Comparison of ENCODE assay signal across 17 cellular contexts in the genomic region with DNA sequence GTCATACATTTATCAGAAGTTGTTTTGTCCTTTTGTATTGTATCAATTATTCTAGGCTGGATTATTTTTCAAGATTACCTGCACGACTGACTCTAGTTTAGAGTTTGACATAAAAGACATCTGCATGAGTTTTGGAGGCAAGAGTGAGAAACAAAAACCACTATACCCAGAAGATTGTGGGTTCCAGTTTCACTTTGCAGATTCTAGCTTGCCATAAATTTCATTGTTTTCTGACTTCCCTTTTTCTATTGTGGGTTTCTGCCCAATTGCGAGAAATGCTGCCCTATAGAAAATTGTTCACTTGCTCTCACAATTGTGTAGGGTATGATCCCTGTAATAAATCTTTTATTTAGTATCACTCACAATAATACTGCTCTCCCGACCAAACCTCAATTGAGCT.
DNase-seq lines count a peak whose midpoint lies in the region; ATAC-seq lines count a peak whose summit lies in the region.
"Had no signal": no experiment of that assay in that cellular context is flagged by ENCODE, and none has a peak within 500 bp of the region (broad histone marks: within the 10 kb centered on the region; RNA-seq: fewer than 3 reads in every experiment).

No MANE protein-coding gene starts in this region.

- no peaks in the 10 kb centered on the region for H3K27me3 ChIP-seq in BLaER1 treated with 17β-estradiol and CSF1 and Interleukin-3, amounts not matched to agents 10 nM and 100 nM

- H3K4me2 ChIP-seq in BLaER1 treated with 17β-estradiol and CSF1 and Interleukin-3, amounts not matched to agents 10 nM and 100 nM = peak overlapping the region in 7 of 11 experiments; percentile 13 to 62 (median 39); a peak in 9 of 22 replicates

- H3K36me3 ChIP-seq in BLaER1 treated with 17β-estradiol and CSF1 and Interleukin-3, amounts not matched to agents 10 nM and 100 nM = no peaks in the 10 kb centered on the region
- H3K36me3 ChIP-seq: lower lobe of right lung had no signal

- peaks cover 0 to 9% (median 6%) of the 10 kb centered on the region in 10 experiments; a peak in 8 of 20 replicates for H3K4me1 ChIP-seq in BLaER1 treated with 17β-estradiol and CSF1 and Interleukin-3, amounts not matched to agents 10 nM and 100 nM
- H3K4me1 ChIP-seq: lower lobe of right lung had no signal

- H3K27ac ChIP-seq in BLaER1 treated with 17β-estradiol and CSF1 and Interleukin-3, amounts not matched to agents 10 nM and 100 nM = no peak overlapping the region
- H3K27ac ChIP-seq: lower lobe of right lung had no signal

- H4K20me1 ChIP-seq in BLaER1 treated with 17β-estradiol and CSF1 and Interleukin-3, amounts not matched to agents 10 nM and 100 nM = no peaks in the 10 kb centered on the region

- DNase-seq in NOMO-1 treated with dmso at 0.1 percent for 144 hours (lab: John Stamatoyannopoulos, UW; ENCODE audit: unreplicated experiment) = peak; percentile 61
- no peak for DNase-seq in NCI-H187 (lab: John Stamatoyannopoulos, UW)
- DNase-seq in Right ventricle myocardium inferior (ENCODE audit: missing footprints) = no peak
- DNase-seq: activated CD4-positive, alpha-beta T cell treated with anti-CD3 and anti-CD28 coated beads, Interleukin-2, amount 50 U/mL, for 4 hours; amniotic stem cell; Calu3; dermis blood vessel endothelial cell; lower lobe of right lung; NCI-H1436; NCI-H748 treated with DMSO at 0.1 percent for 48 hours; stimulated activated CD4-positive, alpha-beta T cell treated with anti-CD3 and anti-CD28 coated beads, Interleukin-12 subunit alpha, Interleukin-12 subunit beta, amount 100 ng/mL, for 4 hours; stimulated activated CD8-positive, alpha-beta memory T cell treated with anti-CD3 and anti-CD28 coated beads, Interleukin-4, amount 100 ng/mL, for 48 hours had no signal

- intact Hi-C loops in Right ventricle myocardium inferior (cut with DNase I) = no loop called here

- no peak overlapping the region for H3K4me3 ChIP-seq in BLaER1 treated with 17β-estradiol and CSF1 and Interleukin-3, amounts not matched to agents 10 nM and 100 nM
- H3K4me3 ChIP-seq: lower lobe of right lung had no signal

- no peaks in the 10 kb centered on the region for H3K9me3 ChIP-seq in BLaER1 treated with 17β-estradiol and CSF1 and Interleukin-3, amounts not matched to agents 10 nM and 100 nM (replicated peaks in 1 of 11)
- H3K9me3 ChIP-seq: lower lobe of right lung had no signal

- H3K9ac ChIP-seq in BLaER1 treated with 17β-estradiol and CSF1 and Interleukin-3, amounts not matched to agents 10 nM and 100 nM = no peak overlapping the region

- ATAC-seq in GM21529 (IDR thresholded peaks at IDR 0.05; ENCODE audit: unreplicated experiment) (peak; percentile 48), HG03457 (IDR thresholded peaks at IDR 0.05; ENCODE audit: unreplicated experiment) (peak; percentile 61), GM21528 (IDR thresholded peaks at IDR 0.05; ENCODE audit: low FRiP score, unreplicated experiment) (no peak), Right ventricle myocardium inferior (no peak), GM18861 (IDR thresholded peaks at IDR 0.05; ENCODE audit: unreplicated experiment) (no peak)
- ATAC-seq: lower lobe of right lung had no signal

Comparison
In these comparisons a context has a peak if more than half of its experiments do, and no peak if none do; other contexts are left out.
1. ATAC-seq: peak in GM21529 (single experiment) and HG03457 (single experiment); none in GM21528 (single experiment), Right ventricle myocardium inferior (single experiment) and GM18861 (single experiment).